ENCODE assay signal across 8 cellular contexts in genomic region chrX:41441934-41442823, GRCh38. TPM values are rescaled to one million over a fixed set of nuclear protein-coding genes. Genes with fewer than 3 reads are reported as not detected.
A peak's percentile ranks its signal among the peaks of the same experiment; 100 is the strongest.
DNase-seq lines count a peak whose midpoint lies in the region; ATAC-seq and TF ChIP-seq lines count a peak whose summit lies in the region.

No MANE protein-coding gene starts in this region.

- H3K4me3 ChIP-seq in lower leg skin (ENCODE audit: low read depth, poor library complexity, severe bottlenecking) = no peak overlapping the region

- TF ChIP-seq CTCF in lower leg skin (IDR thresholded peaks at IDR 0.05) = no peak

- H3K36me3 Mint-ChIP-seq in activated CD4-positive, alpha-beta T cell treated with anti-CD3 and anti-CD28 coated beads, Interleukin-2, amount 10 ng/mL, durations not matched to agents 7 days and 5 days (ENCODE audit: low read depth) = no peaks in the 10 kb centered on the region

- intact Hi-C loops in lower leg skin (cut with DNase I; ENCODE audit: low total_unique reads) = no loop called here

- H3K4me1 Mint-ChIP-seq in activated CD4-positive, alpha-beta T cell treated with anti-CD3 and anti-CD28 coated beads, Interleukin-2, amount 10 ng/mL, durations not matched to agents 7 days and 5 days = peaks cover 20% of the 10 kb centered on the region

- TF ChIP-seq POLR2A in lower leg skin (IDR thresholded peaks at IDR 0.05) = no peak

- peak; percentile 85 for ATAC-seq in HG02759 (IDR thresholded peaks at IDR 0.05; ENCODE audit: unreplicated experiment)

- H3K27ac Mint-ChIP-seq in activated CD4-positive, alpha-beta T cell treated with anti-CD3 and anti-CD28 coated beads, Interleukin-2, amount 10 ng/mL, durations not matched to agents 7 days and 5 days = peak overlapping the region; percentile 78

- no peaks in the 10 kb centered on the region for H3K27me3 Mint-ChIP-seq in activated CD4-positive, alpha-beta T cell treated with anti-CD3 and anti-CD28 coated beads, Interleukin-2, amount 10 ng/mL, durations not matched to agents 7 days and 5 days

- CTCF ChIA-PET in activated CD4-positive, alpha-beta T cell treated with anti-CD3 and anti-CD28 coated beads, Interleukin-2, amount 10 ng/mL, durations not matched to agents 7 days and 5 days (lab: Charles Lee) = interaction anchor here (0.6 to 3.0 kb wide), 11 partner anchors 14 to 1667 kb away, joined by 3 to 10 read pairs (median 3); no protein-coding TSS in a partner anchor

- peak overlapping the region; percentile 45 for H3K4me3 Mint-ChIP-seq in activated CD4-positive, alpha-beta T cell treated with anti-CD3 and anti-CD28 coated beads, Interleukin-2, amount 10 ng/mL, durations not matched to agents 7 days and 5 days

- POLR2A ChIA-PET in activated CD4-positive, alpha-beta T cell treated with anti-CD3 and anti-CD28 coated beads, Interleukin-2, amount 10 ng/mL, durations not matched to agents 7 days and 5 days (lab: Charles Lee) = no interaction called here

- DNase-seq in NCI-H1436 (lab: John Stamatoyannopoulos, UW) (peak; percentile 44), NCI-H1436 treated with DMSO at 0.1 percent for 48 hours (lab: John Stamatoyannopoulos, UW) (no peak), NCI-H2107 (lab: John Stamatoyannopoulos, UW) (peak; percentile 57), dermis blood vessel endothelial cell (peak; percentile 62), lower leg skin (ENCODE audit: low spot score in 2 of 2) (peak; percentile 77 to 96)
- peak; percentile 83 for DNase-seq in activated CD4-positive, alpha-beta T cell treated with anti-CD3 and anti-CD28 coated beads, Interleukin-2, amount 10 ng/mL, durations not matched to agents 7 days and 5 days
- peak; percentile 65 to 80 (median 73) for DNase-seq in stimulated activated CD4-positive, alpha-beta T cell treated with anti-CD3 and anti-CD28 coated beads, TNF-alpha, amount 100 ng/mL, for 4 hours (ENCODE audit: low read depth in 3 of 3)

- peaks cover 3% of the 10 kb centered on the region for H3K9me3 Mint-ChIP-seq in activated CD4-positive, alpha-beta T cell treated with anti-CD3 and anti-CD28 coated beads, Interleukin-2, amount 10 ng/mL, durations not matched to agents 7 days and 5 days

- 24 to 80% methylated on average over 1 to 49 of the region's 58 CpGs for WGBS in lower leg skin, 2 donors

RNA-seq across cellular contexts. Expression of gene NYX, which starts 5.0 kb away (rescaled TPM):
- not detected for total RNA-seq in activated CD4-positive, alpha-beta T cell treated with anti-CD3 and anti-CD28 coated beads, Interleukin-2, amount 10 ng/mL, durations not matched to agents 7 days and 5 days
- total RNA-seq in dermis blood vessel endothelial cell (not detected in 2 replicates), lower leg skin (not detected)
